ENCODE assay signal across 2 cellular contexts in genomic region chr11:64131657-64132387, GRCh38.
TF ChIP-seq lines count a peak whose summit lies in the region.

No MANE protein-coding gene starts in this region.

TF ChIP-seq in SK-N-SH treated with all-trans-retinoic acid at 6 μM for 48 hours, 23 proteins besides CTCF, POLR2A, EP300 and RAD21 (continued from another document):
- no peak for TF ChIP-seq POU6F1 (CRISPR knock-in tag; IDR thresholded peaks at IDR 0.05; ENCODE audit: borderline replicate concordance, low read depth)
- no peak for TF ChIP-seq ZNF565 (CRISPR knock-in tag; conservative IDR thresholded peaks at IDR 0.05; ENCODE audit: low read depth)
- TF ChIP-seq ZFP30 (CRISPR knock-in tag; IDR thresholded peaks at IDR 0.05) = no peak
- TF ChIP-seq CREB5 (CRISPR knock-in tag; IDR thresholded peaks at IDR 0.05; ENCODE audit: low read depth) = no peak
- no peak for TF ChIP-seq RARB (CRISPR knock-in tag; IDR thresholded peaks at IDR 0.05)
- TF ChIP-seq ARNTL (CRISPR knock-in tag; IDR thresholded peaks at IDR 0.05; ENCODE audit: borderline replicate concordance, low read depth) = no peak
- TF ChIP-seq TCF4 (CRISPR knock-in tag; IDR thresholded peaks at IDR 0.05; ENCODE audit: borderline replicate concordance) = no peak
- no peak for TF ChIP-seq CSRNP3 (CRISPR knock-in tag; IDR thresholded peaks at IDR 0.05)
- no peak for TF ChIP-seq ZFP3 (CRISPR knock-in tag; IDR thresholded peaks at IDR 0.05)
- TF ChIP-seq ESRRG (CRISPR knock-in tag; IDR thresholded peaks at IDR 0.05) = no peak
- TF ChIP-seq ZNF8 (CRISPR knock-in tag; IDR thresholded peaks at IDR 0.05) = no peak
- TF ChIP-seq ISL1 (CRISPR knock-in tag; IDR thresholded peaks at IDR 0.05) = no peak
- TF ChIP-seq TSHZ2 (CRISPR knock-in tag; IDR thresholded peaks at IDR 0.05) = no peak

TF ChIP-seq in GM23338, 12 proteins besides CTCF, POLR2A, EP300 and RAD21 (continued from another document):
- no peak for TF ChIP-seq REST (IDR thresholded peaks at IDR 0.05; ENCODE audit: unreplicated experiment)
- no peak for TF ChIP-seq CREB1 (CRISPR knock-in tag; IDR thresholded peaks at IDR 0.05; ENCODE audit: low read depth)
- no peak for TF ChIP-seq ZNF462 (CRISPR knock-in tag; IDR thresholded peaks at IDR 0.05)
- TF ChIP-seq JUNB (IDR thresholded peaks at IDR 0.05; ENCODE audit: unreplicated experiment) = no peak
